ENCODE assay signal across 1 cellular context in the genomic region with DNA sequence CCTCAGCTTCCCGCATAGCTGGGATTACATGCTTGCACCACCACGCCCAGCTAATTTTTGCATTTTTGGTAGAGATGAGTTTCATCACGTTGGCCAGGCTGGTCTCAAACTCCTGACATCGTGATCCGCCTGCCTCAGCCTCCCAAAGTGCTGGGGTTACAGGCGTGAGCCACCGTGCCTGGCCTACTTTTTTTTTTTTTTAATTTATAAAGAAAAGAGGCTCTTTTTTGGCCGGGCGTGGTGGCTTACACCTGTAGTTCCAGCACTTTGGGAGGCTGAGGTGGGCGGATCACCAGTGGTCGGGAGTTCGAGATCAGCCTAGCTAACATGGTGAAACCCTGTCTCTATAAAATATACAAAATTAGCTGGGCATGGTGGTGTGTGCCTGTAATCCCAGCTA. TPM values are rescaled to one million over a fixed set of nuclear protein-coding genes. Genes with fewer than 3 reads are reported as not detected.
"Had no signal": no experiment of that assay in that cellular context is flagged by ENCODE, and none has a peak within 500 bp of the region (broad histone marks: within the 10 kb centered on the region; RNA-seq: fewer than 3 reads in every experiment).

No MANE protein-coding gene starts in this region.

RNA-seq across cellular contexts. Expression of gene STAC2, which starts 24.3 kb away (rescaled TPM):
- total RNA-seq: NCI-H460 had no signal
